In genomic region chr14:71354801-71355200, GRCh38 we compare ENCODE assay signal across 12 cellular contexts. TPM values are rescaled to one million over a fixed set of nuclear protein-coding genes. Genes with fewer than 3 reads are reported as not detected.
DNase-seq lines count a peak whose midpoint lies in the region; ATAC-seq and TF ChIP-seq lines count a peak whose summit lies in the region.
"Had no signal": no experiment of that assay in that cellular context is flagged by ENCODE, and none has a peak within 500 bp of the region (broad histone marks: within the 10 kb centered on the region; RNA-seq: fewer than 3 reads in every experiment).

No MANE protein-coding gene starts in this region.

- no peaks in the 10 kb centered on the region for H3K9me2 ChIP-seq in Karpas-422 (replicated peaks; ENCODE audit: insufficient read depth, low read length)

- ATAC-seq in heart left ventricle (no peak), left cardiac atrium (no peak), thoracic aorta (ENCODE audit: insufficient number of reproducible peaks, low FRiP score, low read depth) (no peak)

- TF ChIP-seq POLR2A in heart left ventricle (IDR thresholded peaks at IDR 0.05) (no peak), breast epithelium (IDR thresholded peaks at IDR 0.05) (no peak)

- no peak overlapping the region for H3K4me2 ChIP-seq in Karpas-422 (ENCODE audit: low read depth, low read length, poor library complexity, severe bottlenecking)
- H3K4me2 ChIP-seq: KMS-11 had no signal

- H3K9me3 ChIP-seq in heart left ventricle = no peaks in the 10 kb centered on the region
- no peaks in the 10 kb centered on the region for H3K9me3 ChIP-seq in breast epithelium
- no peaks in the 10 kb centered on the region for H3K9me3 ChIP-seq in thoracic aorta
- no peaks in the 10 kb centered on the region for H3K9me3 ChIP-seq in Karpas-422 (ENCODE audit: low read length)

- no peaks in the 10 kb centered on the region for H3K79me2 ChIP-seq in Karpas-422 (ENCODE audit: low read length)

- 39 to 51% (median 45%) methylated on average over 5 of the region's 5 CpGs for WGBS in heart left ventricle, 4 donors

- H3K4me3 ChIP-seq in heart left ventricle = peak overlapping the region in 1 of 12 donors; percentile 15
- no peak overlapping the region for H3K4me3 ChIP-seq in breast epithelium
- no peak overlapping the region for H3K4me3 ChIP-seq in thoracic aorta
- no peak overlapping the region for H3K4me3 ChIP-seq in Karpas-422 (ENCODE audit: low read length)

- H3K36me3 ChIP-seq in heart left ventricle = no peaks in the 10 kb centered on the region
- H3K36me3 ChIP-seq in breast epithelium = no peaks in the 10 kb centered on the region
- H3K36me3 ChIP-seq in thoracic aorta = no peaks in the 10 kb centered on the region
- no peaks in the 10 kb centered on the region for H3K36me3 ChIP-seq in Karpas-422 (ENCODE audit: insufficient read depth, low read length)

- H3K27ac ChIP-seq in heart left ventricle = peak overlapping the region in 7 of 12 donors; percentile 17 to 73 (median 58)
- peak overlapping the region; percentile 80 to 81 for H3K27ac ChIP-seq in breast epithelium
- H3K27ac ChIP-seq in thoracic aorta = peak overlapping the region; percentile 43 to 57
- H3K27ac ChIP-seq in Karpas-422 (ENCODE audit: low read length) = no peak overlapping the region
- H3K27ac ChIP-seq: KMS-11 had no signal

- TF ChIP-seq CTCF in heart left ventricle (IDR thresholded peaks at IDR 0.05) (no peak), breast epithelium (IDR thresholded peaks at IDR 0.05) (no peak), thoracic aorta (IDR thresholded peaks at IDR 0.05) (no peak)

- H2AFZ ChIP-seq in Karpas-422 (ENCODE audit: low read length) = no peak overlapping the region

- peaks cover 29% of the 10 kb centered on the region for H4K20me1 ChIP-seq in Karpas-422 (ENCODE audit: insufficient read depth, low read depth, low read length)

- peaks cover 0 to 18% (median 14%) of the 10 kb centered on the region in 12 donors for H3K4me1 ChIP-seq in heart left ventricle
- no peaks in the 10 kb centered on the region for H3K4me1 ChIP-seq in breast epithelium
- H3K4me1 ChIP-seq in thoracic aorta (ENCODE audit: control insufficient read depth in 1 of 2, low read depth in 2 of 2) = peaks cover 13 to 43% of the 10 kb centered on the region in 2 donors
- H3K4me1 ChIP-seq in Karpas-422 (ENCODE audit: low read length) = no peaks in the 10 kb centered on the region

- H3K27me3 ChIP-seq in heart left ventricle = no peaks in the 10 kb centered on the region
- no peaks in the 10 kb centered on the region for H3K27me3 ChIP-seq in breast epithelium
- no peaks in the 10 kb centered on the region for H3K27me3 ChIP-seq in thoracic aorta (replicated peaks; ENCODE audit: insufficient read depth)
- no peaks in the 10 kb centered on the region for H3K27me3 ChIP-seq in Karpas-422 (ENCODE audit: low read length)

- intact Hi-C loops in heart left ventricle (cut with DNase I) (no loop called here), left cardiac atrium (cut with DNase I) (no loop called here), breast epithelium (cut with DNase I; ENCODE audit: low total_unique reads) (no loop called here)

- DNase-seq in heart left ventricle (no peak), left cardiac atrium (no peak), breast epithelium (ENCODE audit: low spot score in 2 of 2) (no peak), left kidney (ENCODE audit: low read depth, low spot score) (peak; percentile 42), thoracic aorta (ENCODE audit: low spot score) (no peak), Karpas-422 (no peak), NCI-H2227 (lab: John Stamatoyannopoulos, UW; ENCODE audit: unreplicated experiment) (no peak), NCI-H187 (lab: John Stamatoyannopoulos, UW) (no peak)
- DNase-seq: 8988T; activated CD4-positive, CD25-positive, alpha-beta regulatory T cell; NCI-H2029 treated with DMSO at 0.1 percent for 48 hours had no signal

- no peak overlapping the region for H3K9ac ChIP-seq in Karpas-422 (ENCODE audit: low read length)
- H3K9ac ChIP-seq: KMS-11 had no signal

RNA-seq across cellular contexts. Expression of gene SIPA1L1, which starts 34.5 kb away (rescaled TPM):
- total RNA-seq in heart left ventricle (10 to 100 TPM in 3 of 9 donors, 1 to 10 TPM in 6; 4.1 to 17.9 (median 7.7) TPM), left cardiac atrium (10 to 100 TPM in 1 of 2 donors, 1 to 10 TPM in 1; 6.7 to 12.5 TPM), breast epithelium (10 to 100 TPM; 15.4 to 65.9 (median 39.7) TPM), thoracic aorta (10 to 100 TPM; 43.5 to 58.0 TPM)
- 1 to 10 TPM; 3.8 to 6.6 TPM for polyA plus RNA-seq in heart left ventricle
- total RNA-seq in Karpas-422 (2014; rRNA removed; shearing (Covaris generic); ENCODE audit: low replicate concordance) = 3.9 and 7.8 TPM in 2 replicates
